In the genomic region with DNA sequence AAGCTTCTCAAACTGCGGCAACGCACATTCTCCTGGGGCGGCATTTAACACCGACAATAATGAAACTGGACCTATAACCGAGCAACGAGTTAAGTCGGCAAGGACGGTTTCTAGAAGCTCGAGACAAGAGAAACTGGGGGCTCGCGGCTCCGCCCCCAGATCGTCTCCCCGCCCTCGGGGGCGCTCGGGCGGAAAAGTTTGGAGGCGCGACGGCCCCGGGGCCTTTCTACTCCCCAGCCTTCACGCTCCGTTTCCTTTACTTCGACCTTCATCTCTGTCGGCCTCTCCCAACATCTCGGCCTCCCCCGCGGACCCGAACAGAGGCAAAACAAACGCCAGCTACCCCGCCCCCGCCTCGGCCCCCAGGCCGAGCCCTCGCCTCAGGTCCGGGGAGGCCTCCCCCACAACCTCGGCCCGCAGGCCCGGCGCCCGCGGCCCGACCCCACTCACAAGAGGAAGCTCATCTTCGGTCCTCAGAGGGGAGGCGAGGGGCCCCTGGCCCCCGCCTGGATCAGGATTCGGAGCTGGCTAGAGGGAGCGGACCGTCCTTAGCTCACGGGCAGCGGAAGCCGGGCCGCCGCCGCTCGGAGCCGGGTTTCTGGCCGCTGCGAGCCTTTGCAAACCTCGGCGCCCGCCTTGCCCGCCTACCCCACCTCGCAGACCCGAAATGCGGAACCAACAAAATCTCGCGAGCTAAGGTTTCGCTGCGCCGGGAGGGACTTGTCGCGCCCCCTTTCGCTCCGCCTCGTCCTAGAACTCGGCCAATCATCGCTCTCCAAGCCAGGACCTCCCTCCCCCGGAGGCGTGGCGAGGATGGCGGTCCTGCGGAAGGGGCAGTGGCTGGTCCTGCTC, we compare ENCODE assay signal across 1 cellular context.
A peak's percentile ranks its signal among the peaks of the same experiment; 100 is the strongest.
TF ChIP-seq lines count a peak whose summit lies in the region.

A gene (minus strand): TSS at position 669 of the 852 bp plus-strand sequence. CDS start 205 bp downstream, at position 464.

TF ChIP-seq in HepG2, 621 proteins besides CTCF, POLR2A, EP300 and RAD21 (continued from another document and continues in another):
- TF ChIP-seq, protein P1, sequence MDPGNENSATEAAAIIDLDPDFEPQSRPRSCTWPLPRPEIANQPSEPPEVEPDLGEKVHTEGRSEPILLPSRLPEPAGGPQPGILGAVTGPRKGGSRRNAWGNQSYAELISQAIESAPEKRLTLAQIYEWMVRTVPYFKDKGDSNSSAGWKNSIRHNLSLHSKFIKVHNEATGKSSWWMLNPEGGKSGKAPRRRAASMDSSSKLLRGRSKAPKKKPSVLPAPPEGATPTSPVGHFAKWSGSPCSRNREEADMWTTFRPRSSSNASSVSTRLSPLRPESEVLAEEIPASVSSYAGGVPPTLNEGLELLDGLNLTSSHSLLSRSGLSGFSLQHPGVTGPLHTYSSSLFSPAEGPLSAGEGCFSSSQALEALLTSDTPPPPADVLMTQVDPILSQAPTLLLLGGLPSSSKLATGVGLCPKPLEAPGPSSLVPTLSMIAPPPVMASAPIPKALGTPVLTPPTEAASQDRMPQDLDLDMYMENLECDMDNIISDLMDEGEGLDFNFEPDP (CRISPR knock-in tag; conservative IDR thresholded peaks at IDR 0.05) = 0 out of 2 replicates have a peak, but pooled peaks have one; percentile 85
- no peak for TF ChIP-seq JUND (CRISPR knock-in tag; IDR thresholded peaks at IDR 0.05)
- TF ChIP-seq, protein P2, sequence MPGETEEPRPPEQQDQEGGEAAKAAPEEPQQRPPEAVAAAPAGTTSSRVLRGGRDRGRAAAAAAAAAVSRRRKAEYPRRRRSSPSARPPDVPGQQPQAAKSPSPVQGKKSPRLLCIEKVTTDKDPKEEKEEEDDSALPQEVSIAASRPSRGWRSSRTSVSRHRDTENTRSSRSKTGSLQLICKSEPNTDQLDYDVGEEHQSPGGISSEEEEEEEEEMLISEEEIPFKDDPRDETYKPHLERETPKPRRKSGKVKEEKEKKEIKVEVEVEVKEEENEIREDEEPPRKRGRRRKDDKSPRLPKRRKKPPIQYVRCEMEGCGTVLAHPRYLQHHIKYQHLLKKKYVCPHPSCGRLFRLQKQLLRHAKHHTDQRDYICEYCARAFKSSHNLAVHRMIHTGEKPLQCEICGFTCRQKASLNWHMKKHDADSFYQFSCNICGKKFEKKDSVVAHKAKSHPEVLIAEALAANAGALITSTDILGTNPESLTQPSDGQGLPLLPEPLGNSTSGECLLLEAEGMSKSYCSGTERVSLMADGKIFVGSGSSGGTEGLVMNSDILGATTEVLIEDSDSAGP (CRISPR knock-in tag; IDR thresholded peaks at IDR 0.05; ENCODE audit: borderline replicate concordance) = peak; percentile 94; the same call in 1 of the 2 replicates
- TF ChIP-seq IKZF4 (CRISPR knock-in tag; IDR thresholded peaks at IDR 0.05; ENCODE audit: borderline replicate concordance, low read depth, not compliant biosample characterization) = no peak
- no peak for TF ChIP-seq ZNF17 (CRISPR knock-in tag; IDR thresholded peaks at IDR 0.05)
- no peak for TF ChIP-seq ATF7 (IDR thresholded peaks at IDR 0.05)
- no peak for TF ChIP-seq ATF7 (CRISPR knock-in tag; IDR thresholded peaks at IDR 0.05)
- peak; percentile 62; the same call in 1 of the 2 replicates for TF ChIP-seq SP5 (CRISPR knock-in tag; IDR thresholded peaks at IDR 0.05; ENCODE audit: borderline replicate concordance, low read depth)
- TF ChIP-seq, protein P3, sequence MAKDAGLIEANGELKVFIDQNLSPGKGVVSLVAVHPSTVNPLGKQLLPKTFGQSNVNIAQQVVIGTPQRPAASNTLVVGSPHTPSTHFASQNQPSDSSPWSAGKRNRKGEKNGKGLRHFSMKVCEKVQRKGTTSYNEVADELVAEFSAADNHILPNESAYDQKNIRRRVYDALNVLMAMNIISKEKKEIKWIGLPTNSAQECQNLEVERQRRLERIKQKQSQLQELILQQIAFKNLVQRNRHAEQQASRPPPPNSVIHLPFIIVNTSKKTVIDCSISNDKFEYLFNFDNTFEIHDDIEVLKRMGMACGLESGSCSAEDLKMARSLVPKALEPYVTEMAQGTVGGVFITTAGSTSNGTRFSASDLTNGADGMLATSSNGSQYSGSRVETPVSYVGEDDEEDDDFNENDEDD (CRISPR knock-in tag; IDR thresholded peaks at IDR 0.05; ENCODE audit: borderline replicate concordance) = peak; percentile 32; the same call in 1 of the 2 replicates
- TF ChIP-seq ZNF768 (CRISPR knock-in tag; IDR thresholded peaks at IDR 0.05) = peak; percentile 63; the same call in 1 of the 2 replicates
- TF ChIP-seq, protein P4, sequence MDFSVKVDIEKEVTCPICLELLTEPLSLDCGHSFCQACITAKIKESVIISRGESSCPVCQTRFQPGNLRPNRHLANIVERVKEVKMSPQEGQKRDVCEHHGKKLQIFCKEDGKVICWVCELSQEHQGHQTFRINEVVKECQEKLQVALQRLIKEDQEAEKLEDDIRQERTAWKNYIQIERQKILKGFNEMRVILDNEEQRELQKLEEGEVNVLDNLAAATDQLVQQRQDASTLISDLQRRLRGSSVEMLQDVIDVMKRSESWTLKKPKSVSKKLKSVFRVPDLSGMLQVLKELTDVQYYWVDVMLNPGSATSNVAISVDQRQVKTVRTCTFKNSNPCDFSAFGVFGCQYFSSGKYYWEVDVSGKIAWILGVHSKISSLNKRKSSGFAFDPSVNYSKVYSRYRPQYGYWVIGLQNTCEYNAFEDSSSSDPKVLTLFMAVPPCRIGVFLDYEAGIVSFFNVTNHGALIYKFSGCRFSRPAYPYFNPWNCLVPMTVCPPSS (IDR thresholded peaks at IDR 0.05) = no peak
- TF ChIP-seq ZNF720 (CRISPR knock-in tag; IDR thresholded peaks at IDR 0.05) = no peak
- no peak for TF ChIP-seq CCAR2 (optimal IDR thresholded peaks at IDR 0.05; ENCODE audit: low read depth, low read length)
- TF ChIP-seq AGO2 (optimal IDR thresholded peaks at IDR 0.05; ENCODE audit: low read depth, low read length) = peak; percentile 95
- TF ChIP-seq ZKSCAN1 (IDR thresholded peaks at IDR 0.05; ENCODE audit: low read length) = no peak
- TF ChIP-seq, protein P5, sequence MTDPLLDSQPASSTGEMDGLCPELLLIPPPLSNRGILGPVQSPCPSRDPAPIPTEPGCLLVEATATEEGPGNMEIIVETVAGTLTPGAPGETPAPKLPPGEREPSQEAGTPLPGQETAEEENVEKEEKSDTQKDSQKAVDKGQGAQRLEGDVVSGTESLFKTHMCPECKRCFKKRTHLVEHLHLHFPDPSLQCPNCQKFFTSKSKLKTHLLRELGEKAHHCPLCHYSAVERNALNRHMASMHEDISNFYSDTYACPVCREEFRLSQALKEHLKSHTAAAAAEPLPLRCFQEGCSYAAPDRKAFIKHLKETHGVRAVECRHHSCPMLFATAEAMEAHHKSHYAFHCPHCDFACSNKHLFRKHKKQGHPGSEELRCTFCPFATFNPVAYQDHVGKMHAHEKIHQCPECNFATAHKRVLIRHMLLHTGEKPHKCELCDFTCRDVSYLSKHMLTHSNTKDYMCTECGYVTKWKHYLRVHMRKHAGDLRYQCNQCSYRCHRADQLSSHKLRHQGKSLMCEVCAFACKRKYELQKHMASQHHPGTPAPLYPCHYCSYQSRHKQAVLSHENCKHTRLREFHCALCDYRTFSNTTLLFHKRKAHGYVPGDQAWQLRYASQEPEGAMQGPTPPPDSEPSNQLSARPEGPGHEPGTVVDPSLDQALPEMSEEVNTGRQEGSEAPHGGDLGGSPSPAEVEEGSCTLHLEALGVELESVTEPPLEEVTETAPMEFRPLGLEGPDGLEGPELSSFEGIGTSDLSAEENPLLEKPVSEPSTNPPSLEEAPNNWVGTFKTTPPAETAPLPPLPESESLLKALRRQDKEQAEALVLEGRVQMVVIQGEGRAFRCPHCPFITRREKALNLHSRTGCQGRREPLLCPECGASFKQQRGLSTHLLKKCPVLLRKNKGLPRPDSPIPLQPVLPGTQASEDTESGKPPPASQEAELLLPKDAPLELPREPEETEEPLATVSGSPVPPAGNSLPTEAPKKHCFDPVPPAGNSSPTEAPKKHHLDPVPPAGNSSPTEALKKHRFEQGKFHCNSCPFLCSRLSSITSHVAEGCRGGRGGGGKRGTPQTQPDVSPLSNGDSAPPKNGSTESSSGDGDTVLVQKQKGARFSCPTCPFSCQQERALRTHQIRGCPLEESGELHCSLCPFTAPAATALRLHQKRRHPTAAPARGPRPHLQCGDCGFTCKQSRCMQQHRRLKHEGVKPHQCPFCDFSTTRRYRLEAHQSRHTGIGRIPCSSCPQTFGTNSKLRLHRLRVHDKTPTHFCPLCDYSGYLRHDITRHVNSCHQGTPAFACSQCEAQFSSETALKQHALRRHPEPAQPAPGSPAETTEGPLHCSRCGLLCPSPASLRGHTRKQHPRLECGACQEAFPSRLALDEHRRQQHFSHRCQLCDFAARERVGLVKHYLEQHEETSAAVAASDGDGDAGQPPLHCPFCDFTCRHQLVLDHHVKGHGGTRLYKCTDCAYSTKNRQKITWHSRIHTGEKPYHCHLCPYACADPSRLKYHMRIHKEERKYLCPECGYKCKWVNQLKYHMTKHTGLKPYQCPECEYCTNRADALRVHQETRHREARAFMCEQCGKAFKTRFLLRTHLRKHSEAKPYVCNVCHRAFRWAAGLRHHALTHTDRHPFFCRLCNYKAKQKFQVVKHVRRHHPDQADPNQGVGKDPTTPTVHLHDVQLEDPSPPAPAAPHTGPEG (CRISPR knock-in tag; IDR thresholded peaks at IDR 0.05) = peak; percentile 89
- no peak for TF ChIP-seq ZNF138 (CRISPR knock-in tag; IDR thresholded peaks at IDR 0.05; ENCODE audit: low read depth)
- TF ChIP-seq, protein P6, sequence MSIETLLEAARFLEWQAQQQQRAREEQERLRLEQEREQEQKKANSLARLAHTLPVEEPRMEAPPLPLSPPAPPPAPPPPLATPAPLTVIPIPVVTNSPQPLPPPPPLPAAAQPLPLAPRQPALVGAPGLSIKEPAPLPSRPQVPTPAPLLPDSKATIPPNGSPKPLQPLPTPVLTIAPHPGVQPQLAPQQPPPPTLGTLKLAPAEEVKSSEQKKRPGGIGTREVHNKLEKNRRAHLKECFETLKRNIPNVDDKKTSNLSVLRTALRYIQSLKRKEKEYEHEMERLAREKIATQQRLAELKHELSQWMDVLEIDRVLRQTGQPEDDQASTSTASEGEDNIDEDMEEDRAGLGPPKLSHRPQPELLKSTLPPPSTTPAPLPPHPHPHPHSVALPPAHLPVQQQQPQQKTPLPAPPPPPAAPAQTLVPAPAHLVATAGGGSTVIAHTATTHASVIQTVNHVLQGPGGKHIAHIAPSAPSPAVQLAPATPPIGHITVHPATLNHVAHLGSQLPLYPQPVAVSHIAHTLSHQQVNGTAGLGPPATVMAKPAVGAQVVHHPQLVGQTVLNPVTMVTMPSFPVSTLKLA (IDR thresholded peaks at IDR 0.05) = peak; percentile 45
- TF ChIP-seq, protein P7, sequence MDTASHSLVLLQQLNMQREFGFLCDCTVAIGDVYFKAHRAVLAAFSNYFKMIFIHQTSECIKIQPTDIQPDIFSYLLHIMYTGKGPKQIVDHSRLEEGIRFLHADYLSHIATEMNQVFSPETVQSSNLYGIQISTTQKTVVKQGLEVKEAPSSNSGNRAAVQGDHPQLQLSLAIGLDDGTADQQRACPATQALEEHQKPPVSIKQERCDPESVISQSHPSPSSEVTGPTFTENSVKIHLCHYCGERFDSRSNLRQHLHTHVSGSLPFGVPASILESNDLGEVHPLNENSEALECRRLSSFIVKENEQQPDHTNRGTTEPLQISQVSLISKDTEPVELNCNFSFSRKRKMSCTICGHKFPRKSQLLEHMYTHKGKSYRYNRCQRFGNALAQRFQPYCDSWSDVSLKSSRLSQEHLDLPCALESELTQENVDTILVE (CRISPR knock-in tag; IDR thresholded peaks at IDR 0.05) = no peak
- TF ChIP-seq ZNF460 (CRISPR knock-in tag; IDR thresholded peaks at IDR 0.05; ENCODE audit: borderline replicate concordance) = peak; percentile 26; the same call in 1 of the 2 replicates
- peak; percentile 95 for TF ChIP-seq ZMYM4 (CRISPR knock-in tag; IDR thresholded peaks at IDR 0.05)
- TF ChIP-seq ZFP36 (IDR thresholded peaks at IDR 0.05; ENCODE audit: borderline replicate concordance, low read depth, low read length, partially characterized antibody) = no peak
- TF ChIP-seq SMARCC2 (IDR thresholded peaks at IDR 0.05) = no peak
- TF ChIP-seq ZBTB7A (CRISPR knock-in tag; IDR thresholded peaks at IDR 0.05) = no peak
- TF ChIP-seq TCF7 (IDR thresholded peaks at IDR 0.05; ENCODE audit: low read depth) = no peak
- TF ChIP-seq SIX4 (CRISPR knock-in tag; IDR thresholded peaks at IDR 0.05) = no peak
- TF ChIP-seq ZNF724P (CRISPR knock-in tag; IDR thresholded peaks at IDR 0.05; ENCODE audit: borderline replicate concordance) = no peak; the same call in 1 of the 2 replicates
- TF ChIP-seq ZNF30 (CRISPR knock-in tag; IDR thresholded peaks at IDR 0.05) = 0 out of 2 replicates have a peak, but pooled peaks have one; percentile 59
- TF ChIP-seq MAFG (CRISPR knock-in tag; IDR thresholded peaks at IDR 0.05) = no peak
- no peak for TF ChIP-seq ZNF7 (CRISPR knock-in tag; IDR thresholded peaks at IDR 0.05)
- no peak for TF ChIP-seq CHD4 (IDR thresholded peaks at IDR 0.05; ENCODE audit: borderline replicate concordance, low read length)
- TF ChIP-seq U2AF1 (optimal IDR thresholded peaks at IDR 0.05; ENCODE audit: low read depth, low read length) = peak; percentile 50
- TF ChIP-seq, protein P8, sequence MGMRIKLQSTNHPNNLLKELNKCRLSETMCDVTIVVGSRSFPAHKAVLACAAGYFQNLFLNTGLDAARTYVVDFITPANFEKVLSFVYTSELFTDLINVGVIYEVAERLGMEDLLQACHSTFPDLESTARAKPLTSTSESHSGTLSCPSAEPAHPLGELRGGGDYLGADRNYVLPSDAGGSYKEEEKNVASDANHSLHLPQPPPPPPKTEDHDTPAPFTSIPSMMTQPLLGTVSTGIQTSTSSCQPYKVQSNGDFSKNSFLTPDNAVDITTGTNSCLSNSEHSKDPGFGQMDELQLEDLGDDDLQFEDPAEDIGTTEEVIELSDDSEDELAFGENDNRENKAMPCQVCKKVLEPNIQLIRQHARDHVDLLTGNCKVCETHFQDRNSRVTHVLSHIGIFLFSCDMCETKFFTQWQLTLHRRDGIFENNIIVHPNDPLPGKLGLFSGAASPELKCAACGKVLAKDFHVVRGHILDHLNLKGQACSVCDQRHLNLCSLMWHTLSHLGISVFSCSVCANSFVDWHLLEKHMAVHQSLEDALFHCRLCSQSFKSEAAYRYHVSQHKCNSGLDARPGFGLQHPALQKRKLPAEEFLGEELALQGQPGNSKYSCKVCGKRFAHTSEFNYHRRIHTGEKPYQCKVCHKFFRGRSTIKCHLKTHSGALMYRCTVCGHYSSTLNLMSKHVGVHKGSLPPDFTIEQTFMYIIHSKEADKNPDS (CRISPR knock-in tag; IDR thresholded peaks at IDR 0.05) = no peak; the same call in 1 of the 2 replicates
- no peak for TF ChIP-seq IKZF1 (IDR thresholded peaks at IDR 0.05)
- TF ChIP-seq ZNF570 (CRISPR knock-in tag; IDR thresholded peaks at IDR 0.05; ENCODE audit: borderline replicate concordance) = no peak
- TF ChIP-seq, protein P9, sequence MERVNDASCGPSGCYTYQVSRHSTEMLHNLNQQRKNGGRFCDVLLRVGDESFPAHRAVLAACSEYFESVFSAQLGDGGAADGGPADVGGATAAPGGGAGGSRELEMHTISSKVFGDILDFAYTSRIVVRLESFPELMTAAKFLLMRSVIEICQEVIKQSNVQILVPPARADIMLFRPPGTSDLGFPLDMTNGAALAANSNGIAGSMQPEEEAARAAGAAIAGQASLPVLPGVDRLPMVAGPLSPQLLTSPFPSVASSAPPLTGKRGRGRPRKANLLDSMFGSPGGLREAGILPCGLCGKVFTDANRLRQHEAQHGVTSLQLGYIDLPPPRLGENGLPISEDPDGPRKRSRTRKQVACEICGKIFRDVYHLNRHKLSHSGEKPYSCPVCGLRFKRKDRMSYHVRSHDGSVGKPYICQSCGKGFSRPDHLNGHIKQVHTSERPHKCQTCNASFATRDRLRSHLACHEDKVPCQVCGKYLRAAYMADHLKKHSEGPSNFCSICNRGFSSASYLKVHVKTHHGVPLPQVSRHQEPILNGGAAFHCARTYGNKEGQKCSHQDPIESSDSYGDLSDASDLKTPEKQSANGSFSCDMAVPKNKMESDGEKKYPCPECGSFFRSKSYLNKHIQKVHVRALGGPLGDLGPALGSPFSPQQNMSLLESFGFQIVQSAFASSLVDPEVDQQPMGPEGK (CRISPR knock-in tag; IDR thresholded peaks at IDR 0.05) = peak; percentile 91
- 0 out of 2 replicates have a peak, but pooled peaks have one; percentile 63 for TF ChIP-seq ZFYVE20 (CRISPR knock-in tag; IDR thresholded peaks at IDR 0.05; ENCODE audit: borderline replicate concordance, low read depth)
- no peak for TF ChIP-seq ZBTB21 (CRISPR knock-in tag; IDR thresholded peaks at IDR 0.05)
